14 cellular contexts compared by ENCODE assay signal in genomic region chr6:91141352-91141751, GRCh38.
"Had no signal": no experiment of that assay in that cellular context is flagged by ENCODE, and none has a peak within 500 bp of the region (broad histone marks: within the 10 kb centered on the region; RNA-seq: fewer than 3 reads in every experiment).

No MANE protein-coding gene starts in this region.

- ATAC-seq: activated naive CD4-positive, alpha-beta T cell treated with anti-CD3 and anti-CD28 coated beads, Interleukin-2, amount 50 U/mL, for 72 hours; activated T-cell treated with anti-CD3 and anti-CD28 coated beads, Interleukin-2, amount 50 U/mL, for 4 hours; heart right ventricle; left lobe of liver; pancreas had no signal

- DNase-seq: activated CD4-positive, alpha-beta memory T cell treated with anti-CD3 and anti-CD28 coated beads for 36 hours; activated gamma-delta T cell; activated T-cell treated with anti-CD3 and anti-CD28 coated beads, Interleukin-2, amount 50 U/mL, for 4 hours; heart right ventricle; naive B cell; pancreas; sigmoid colon; spleen had no signal

- H3K27me3 ChIP-seq: cardiac muscle cell, neural progenitor cell, sigmoid colon, spleen had no signal

- H3K4me3 ChIP-seq: cardiac muscle cell, heart right ventricle, neural progenitor cell, pancreas, sigmoid colon, spleen had no signal

- H3K9me3 ChIP-seq: heart right ventricle, pancreas, sigmoid colon, spleen had no signal

- H3K4me1 ChIP-seq: neural progenitor cell, pancreas, spleen had no signal

- H3K27ac ChIP-seq: cardiac muscle cell, epithelial cell of prostate, heart right ventricle, neural progenitor cell, pancreas, sigmoid colon, spleen, VCaP had no signal

- H3K36me3 ChIP-seq: cardiac muscle cell, heart right ventricle, neural progenitor cell, pancreas, sigmoid colon, spleen had no signal
